9 cellular contexts compared by ENCODE assay signal in the genomic region with DNA sequence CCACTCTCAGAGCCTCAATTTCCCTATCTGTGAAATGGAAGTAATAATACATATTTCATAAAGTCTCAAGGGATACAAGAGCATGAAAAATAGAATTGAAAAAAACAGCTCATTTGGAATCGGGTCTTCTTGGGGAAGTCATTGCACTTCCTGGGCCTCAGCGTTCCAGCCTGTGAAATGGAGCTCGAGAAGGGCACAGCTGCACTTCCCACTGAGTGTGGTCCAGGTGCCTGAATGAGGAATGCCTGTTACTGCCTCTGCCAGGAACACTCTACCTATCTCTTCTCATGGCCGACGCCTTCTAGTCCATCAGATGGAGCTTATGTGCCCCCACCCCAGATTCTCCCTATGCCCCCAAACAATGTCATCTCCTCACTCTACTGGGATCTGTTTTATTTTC. TPM values are rescaled to one million over a fixed set of nuclear protein-coding genes. Genes with fewer than 3 reads are reported as not detected.
DNase-seq lines count a peak whose midpoint lies in the region; ATAC-seq and TF ChIP-seq lines count a peak whose summit lies in the region.
"Had no signal": no experiment of that assay in that cellular context is flagged by ENCODE, and none has a peak within 500 bp of the region (broad histone marks: within the 10 kb centered on the region; RNA-seq: fewer than 3 reads in every experiment).

No MANE protein-coding gene starts in this region.

- no peaks in the 10 kb centered on the region for H3K79me1 ChIP-seq in mesenchymal stem cell (replicated peaks; ENCODE audit: low read length, poor library complexity, severe bottlenecking)

- H3K23ac ChIP-seq in mesenchymal stem cell (ENCODE audit: low read length in 2 of 2): no peak overlapping the region

- no peak for ATAC-seq in activated T-cell treated with anti-CD3 and anti-CD28 coated beads, Interleukin-2, amount 50 U/mL, for 72 hours (replicated peaks in 1 of 2)
- no peak for ATAC-seq in GM21576 (IDR thresholded peaks at IDR 0.05; ENCODE audit: unreplicated experiment)

- 92% methylated on average over 3 of the region's 5 CpGs for WGBS in mesenchymal stem cell
- 89% methylated on average over 5 of the region's 5 CpGs for WGBS in tibial nerve, 2 donors

- no peaks in the 10 kb centered on the region for H3K36me3 Mint-ChIP-seq in activated T-cell treated with anti-CD3 and anti-CD28 coated beads, Interleukin-2, amount 50 U/mL, for 72 hours (ENCODE audit: insufficient read depth in 2 of 2)
- H3K36me3 Mint-ChIP-seq: memory B cell had no signal

- H3K4ac ChIP-seq in mesenchymal stem cell (ENCODE audit: low read depth in 1 of 2, low read length in 2 of 2): no peak overlapping the region

- no peak overlapping the region for H3K27ac ChIP-seq in SK-N-MC
- H3K27ac ChIP-seq in mesenchymal stem cell (ENCODE audit: low read length, poor library complexity, severe bottlenecking): no peak overlapping the region
- H3K27ac ChIP-seq in tibial nerve: peak overlapping the region; percentile 87 to 99 (median 93)

- no peak for DNase-seq in activated T-cell treated with anti-CD3 and anti-CD28 coated beads, Interleukin-2, amount 50 U/mL, for 72 hours
- DNase-seq in activated T-cell treated with anti-CD3 and anti-CD28 coated beads, Interleukin-2, amount 50 U/mL, for 48 hours: no peak
- DNase-seq in SK-N-MC (ENCODE audit: low read depth, low spot score) (no peak), mesenchymal stem cell (no peak), tibial nerve (ENCODE audit: low spot score in 2 of 2) (no peak), CD1c-positive myeloid dendritic cell (ENCODE audit: extremely low spot score) (no peak), dedifferentiated amniotic fluid mesenchymal stem cell (ENCODE audit: extremely low spot score) (no peak)

- no peak overlapping the region for H2AK5ac ChIP-seq in mesenchymal stem cell (ENCODE audit: low read length, severe bottlenecking)

- H3K27me3 Mint-ChIP-seq in activated T-cell treated with anti-CD3 and anti-CD28 coated beads, Interleukin-2, amount 50 U/mL, for 72 hours (ENCODE audit: low read depth): peaks cover 51% of the 10 kb centered on the region

- H2BK5ac ChIP-seq in mesenchymal stem cell (ENCODE audit: low read depth, low read length, poor library complexity, severe bottlenecking): no peak overlapping the region

- H3K18ac ChIP-seq in mesenchymal stem cell (ENCODE audit: low read depth in 1 of 2, low read length in 2 of 2): no peak overlapping the region

- H3K36me3 ChIP-seq in SK-N-MC (ENCODE audit: insufficient read depth, low read length) (no peaks in the 10 kb centered on the region), mesenchymal stem cell (ENCODE audit: control insufficient read depth in 1 of 2, insufficient read depth in 2 of 2, low read depth in 1 of 2, low read length in 2 of 2) (no peaks in the 10 kb centered on the region), tibial nerve (no peaks in the 10 kb centered on the region)

- no peak for TF ChIP-seq POLR2A in tibial nerve (IDR thresholded peaks at IDR 0.05)

- H3K4me1 ChIP-seq in mesenchymal stem cell (ENCODE audit: control insufficient read depth, insufficient read depth, low read depth, low read length) (peaks cover 7% of the 10 kb centered on the region), tibial nerve (peaks cover 0 to 49% (median 22%) of the 10 kb centered on the region in 4 donors)

- H2BK12ac ChIP-seq in mesenchymal stem cell (ENCODE audit: low read length in 2 of 2): no peak overlapping the region

- no peak for TF ChIP-seq CTCF in tibial nerve (IDR thresholded peaks at IDR 0.05)

- TF ChIP-seq EP300 in tibial nerve (IDR thresholded peaks at IDR 0.05): no peak

- no peaks in the 10 kb centered on the region for H3K9me3 ChIP-seq in SK-N-MC (ENCODE audit: low read depth, low read length)
- no peaks in the 10 kb centered on the region for H3K9me3 ChIP-seq in mesenchymal stem cell (ENCODE audit: control insufficient read depth, low read length)
- no peaks in the 10 kb centered on the region for H3K9me3 ChIP-seq in tibial nerve

- H3K27me3 ChIP-seq in mesenchymal stem cell (ENCODE audit: control insufficient read depth in 1 of 2, insufficient read depth in 1 of 2, low read length in 2 of 2): peaks cover 51 to 71% of the 10 kb centered on the region in 2 experiments
- no peaks in the 10 kb centered on the region for H3K27me3 ChIP-seq in tibial nerve

- no peak overlapping the region for H4K8ac ChIP-seq in mesenchymal stem cell (ENCODE audit: low read length)

- H3K4me2 ChIP-seq in mesenchymal stem cell (ENCODE audit: low read length, poor library complexity, severe bottlenecking): no peak overlapping the region

- H3K27ac Mint-ChIP-seq in activated T-cell treated with anti-CD3 and anti-CD28 coated beads, Interleukin-2, amount 50 U/mL, for 72 hours: no peak overlapping the region
- H3K27ac Mint-ChIP-seq: memory B cell had no signal

- H2BK120ac ChIP-seq in mesenchymal stem cell (ENCODE audit: low read depth, low read length): no peak overlapping the region

- H3K9me3 Mint-ChIP-seq in activated T-cell treated with anti-CD3 and anti-CD28 coated beads, Interleukin-2, amount 50 U/mL, for 72 hours: no peaks in the 10 kb centered on the region
- H3K9me3 Mint-ChIP-seq: memory B cell had no signal

- H2AFZ ChIP-seq in mesenchymal stem cell (ENCODE audit: low read depth, low read length): no peak overlapping the region

- H3K4me3 ChIP-seq in SK-N-MC (peak overlapping the region; percentile 82), mesenchymal stem cell (ENCODE audit: insufficient read depth in 1 of 2, low read depth in 1 of 2, low read length in 2 of 2) (no peak overlapping the region), tibial nerve (peak overlapping the region in 2 of 4 donors; percentile 64 to 91)

- peak overlapping the region; percentile 81 for H3K9ac ChIP-seq in SK-N-MC (ENCODE audit: insufficient read length)
- H3K9ac ChIP-seq in mesenchymal stem cell (ENCODE audit: low read length): peak overlapping the region; percentile 60

- no peak overlapping the region for H2BK15ac ChIP-seq in mesenchymal stem cell (ENCODE audit: low read depth, poor library complexity, severe bottlenecking)

- H3K4me1 Mint-ChIP-seq in activated T-cell treated with anti-CD3 and anti-CD28 coated beads, Interleukin-2, amount 50 U/mL, for 72 hours (ENCODE audit: low read depth): peaks cover 5% of the 10 kb centered on the region

- H4K91ac ChIP-seq in mesenchymal stem cell (ENCODE audit: low read length): no peak overlapping the region

- H3K14ac ChIP-seq in mesenchymal stem cell (ENCODE audit: low read length in 2 of 2): no peak overlapping the region

- peak overlapping the region; percentile 69 to 75 for H3K4me3 Mint-ChIP-seq in activated T-cell treated with anti-CD3 and anti-CD28 coated beads, Interleukin-2, amount 50 U/mL, for 72 hours

RNA-seq across cellular contexts. Expression of a gene that starts 0.9 kb away (rescaled TPM):
- total RNA-seq in activated T-cell treated with anti-CD3 and anti-CD28 coated beads, Interleukin-2, amount 50 U/mL, for 72 hours: under 1 TPM; 0.29 to 0.63 TPM
- polyA plus RNA-seq in mesenchymal stem cell (2013, experiment 1 of 2): 2.0 TPM
- 1.8 TPM for polyA plus RNA-seq in mesenchymal stem cell (2013, experiment 2 of 2)
- 10 to 100 TPM; 33.6 to 98.8 (median 93.2) TPM for total RNA-seq in tibial nerve

Comparison
In these comparisons a context has a peak if more than half of its experiments do, and no peak if none do; other contexts are left out.
1. H3K27ac ChIP-seq: peak in tibial nerve (4 of 4); none in SK-N-MC (single experiment) and mesenchymal stem cell (single experiment).
2. RNA of a gene that starts 0.9 kb away (total RNA-seq): 33.6 to 98.8 TPM in tibial nerve; 0.29 to 0.63 TPM in activated T-cell treated with anti-CD3 and anti-CD28 coated beads, Interleukin-2, amount 50 U/mL, for 72 hours; every median in the first group is over 10 times any median in the second.